In the genomic region with DNA sequence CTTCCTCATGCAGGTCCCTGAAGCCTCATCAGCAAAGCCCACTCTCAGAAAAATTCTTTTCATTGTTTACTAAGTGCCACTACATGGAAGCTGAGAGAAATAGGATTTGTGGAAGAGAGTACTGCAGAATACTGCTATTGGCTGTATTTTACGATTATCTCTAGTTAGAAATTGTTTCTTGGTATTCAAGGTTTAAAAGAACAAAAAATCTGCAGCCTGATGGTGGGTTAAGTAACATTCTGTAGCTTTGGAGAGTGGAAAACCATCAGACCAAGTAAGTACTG, we compare ENCODE assay signal across 2 cellular contexts.
TF ChIP-seq lines count a peak whose summit lies in the region.

No MANE protein-coding gene starts in this region.

TF ChIP-seq in HepG2, 621 proteins besides CTCF, POLR2A, EP300 and RAD21 (continues in another document):
- TF ChIP-seq ZNF687 (CRISPR knock-in tag; IDR thresholded peaks at IDR 0.05) (no peak), ZBTB40 (IDR thresholded peaks at IDR 0.05) (no peak), ZBTB40 (CRISPR knock-in tag; IDR thresholded peaks at IDR 0.05) (no peak), HDAC6 (IDR thresholded peaks at IDR 0.05; ENCODE audit: low read depth, low read length) (no peak), HNRNPUL1 (IDR thresholded peaks at IDR 0.05; ENCODE audit: low read depth, low read length) (no peak), THAP8 (CRISPR knock-in tag; IDR thresholded peaks at IDR 0.05; ENCODE audit: borderline replicate concordance) (0 out of 2 replicates have a peak, but pooled peaks have one; percentile 41), ZBTB1 (CRISPR knock-in tag; IDR thresholded peaks at IDR 0.05; ENCODE audit: borderline replicate concordance) (no peak)

TF ChIP-seq in K562, 482 proteins besides CTCF, POLR2A, EP300 and RAD21:
- TF ChIP-seq HNRNPL (IDR thresholded peaks at IDR 0.05; ENCODE audit: low read depth, low read length) (no peak), SPI1 (IDR thresholded peaks at IDR 0.05; ENCODE audit: borderline replicate concordance, low read depth, low read length) (0 out of 2 replicates have a peak, but pooled peaks have one; percentile 22), ELK3 (CRISPR knock-in tag; IDR thresholded peaks at IDR 0.05) (no peak), TAL1 (IDR thresholded peaks at IDR 0.05) (0 out of 2 replicates have a peak, but pooled peaks have one; percentile 0), EP400 (IDR thresholded peaks at IDR 0.05) (0 out of 2 replicates have a peak, but pooled peaks have one; percentile 35), ZBTB33 (CRISPR knock-in tag; IDR thresholded peaks at IDR 0.05) (0 out of 2 replicates have a peak, but pooled peaks have one; percentile 18), RBM25 (IDR thresholded peaks at IDR 0.05; ENCODE audit: low read depth, low read length, severe bottlenecking) (no peak), ZBTB40 (IDR thresholded peaks at IDR 0.05) (peak; percentile 41; the same call in 1 of the 2 replicates), ZBTB40 (CRISPR knock-in tag; IDR thresholded peaks at IDR 0.05) (no peak), ARID1B (IDR thresholded peaks at IDR 0.05) (0 out of 2 replicates have a peak, but pooled peaks have one; percentile 5), TAF7 (tag; IDR thresholded peaks at IDR 0.05) (no peak), ZFX (CRISPR knock-in tag; IDR thresholded peaks at IDR 0.05) (peak; percentile 36; the same call in 1 of the 2 replicates), PRDM10 (IDR thresholded peaks at IDR 0.05; ENCODE audit: partially characterized antibody) (peak; percentile 7), NR2C2 (CRISPR knock-in tag; IDR thresholded peaks at IDR 0.05) (no peak), NR2C2 (tag; IDR thresholded peaks at IDR 0.05) (peak; percentile 8; the same call in 1 of the 2 replicates), GTF2F1 (IDR thresholded peaks at IDR 0.05; ENCODE audit: low read depth, low read length) (no peak), SMARCC2 (IDR thresholded peaks at IDR 0.05; ENCODE audit: low read depth) (no peak), MTA3 (IDR thresholded peaks at IDR 0.05; ENCODE audit: borderline replicate concordance) (0 out of 2 replicates have a peak, but pooled peaks have one; percentile 13), BRD9 (IDR thresholded peaks at IDR 0.05; ENCODE audit: low read depth, partially characterized antibody) (no peak), TOE1 (IDR thresholded peaks at IDR 0.05; ENCODE audit: borderline replicate concordance) (0 out of 2 replicates have a peak, but pooled peaks have one; percentile 3), TOE1 (CRISPR knock-in tag; IDR thresholded peaks at IDR 0.05; ENCODE audit: borderline replicate concordance, low read depth) (no peak), ZBTB9 (CRISPR knock-in tag; IDR thresholded peaks at IDR 0.05) (no peak)
- TF ChIP-seq, protein P1, sequence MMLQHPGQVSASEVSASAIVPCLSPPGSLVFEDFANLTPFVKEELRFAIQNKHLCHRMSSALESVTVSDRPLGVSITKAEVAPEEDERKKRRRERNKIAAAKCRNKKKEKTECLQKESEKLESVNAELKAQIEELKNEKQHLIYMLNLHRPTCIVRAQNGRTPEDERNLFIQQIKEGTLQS (IDR thresholded peaks at IDR 0.05): no peak
- TF ChIP-seq, protein P1 (CRISPR knock-in tag; conservative IDR thresholded peaks at IDR 0.05): 0 out of 2 replicates have a peak, but pooled peaks have one; percentile 40
- TF ChIP-seq, protein P2, sequence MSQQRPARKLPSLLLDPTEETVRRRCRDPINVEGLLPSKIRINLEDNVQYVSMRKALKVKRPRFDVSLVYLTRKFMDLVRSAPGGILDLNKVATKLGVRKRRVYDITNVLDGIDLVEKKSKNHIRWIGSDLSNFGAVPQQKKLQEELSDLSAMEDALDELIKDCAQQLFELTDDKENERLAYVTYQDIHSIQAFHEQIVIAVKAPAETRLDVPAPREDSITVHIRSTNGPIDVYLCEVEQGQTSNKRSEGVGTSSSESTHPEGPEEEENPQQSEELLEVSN (IDR thresholded peaks at IDR 0.05; ENCODE audit: borderline replicate concordance in 1 of 2, extremely low read depth in 1 of 2, insufficient read depth in 1 of 2, insufficient read length in 1 of 2, low read depth in 1 of 2, low read length in 1 of 2, poor library complexity in 1 of 2, severe bottlenecking in 1 of 2): peak in 1 of 2 experiments; percentile 3
